24 cellular contexts compared by ENCODE assay signal in the genomic region with DNA sequence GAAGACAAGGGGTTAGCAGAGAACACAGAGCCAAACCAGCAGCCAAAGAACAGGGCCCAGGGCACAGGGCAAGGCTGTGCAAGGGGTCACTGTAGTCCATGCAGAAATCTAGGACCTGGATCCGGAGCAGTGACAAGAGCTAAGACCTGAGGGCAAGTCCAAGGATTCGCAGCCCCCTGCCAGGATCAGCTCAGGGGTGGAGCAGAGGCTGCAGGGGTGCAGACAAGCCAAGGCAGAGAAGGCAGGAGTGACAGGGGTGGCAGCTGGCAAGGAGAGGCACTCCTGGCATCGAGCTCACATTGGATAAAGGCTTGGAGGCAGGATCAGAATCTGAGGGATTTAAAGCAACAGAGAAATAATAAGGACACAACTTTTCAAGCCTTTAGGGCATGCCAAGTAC.
DNase-seq lines count a peak whose midpoint lies in the region; TF ChIP-seq lines count a peak whose summit lies in the region.
"Had no signal": no experiment of that assay in that cellular context is flagged by ENCODE, and none has a peak within 500 bp of the region (broad histone marks: within the 10 kb centered on the region; RNA-seq: fewer than 3 reads in every experiment).

No MANE protein-coding gene starts in this region.

- WGBS in H9 (ENCODE audit: extremely low coverage, insufficient read length, low lambda C conversion rate): no CpG with 5 or more reads among the region's 3 CpGs
- 76% methylated on average over 3 of the region's 3 CpGs for WGBS in esophagus muscularis mucosa

- H3K4me1 Mint-ChIP-seq in H9 (peaks cover 24 to 31% of the 10 kb centered on the region in 2 experiments), nephron progenitor cell (peaks cover 36% of the 10 kb centered on the region)
- H3K4me1 Mint-ChIP-seq: activated naive CD8-positive, alpha-beta T cell treated with anti-CD3 and anti-CD28 coated beads, Interleukin-2, amount 50 U/mL, for 24 hours had no signal

- H3K4me3 Mint-ChIP-seq in H9 (no peak overlapping the region), nephron progenitor cell (no peak overlapping the region)
- H3K4me3 Mint-ChIP-seq: activated naive CD8-positive, alpha-beta T cell treated with anti-CD3 and anti-CD28 coated beads, Interleukin-2, amount 50 U/mL, for 24 hours; CD8-positive, alpha-beta T cell; natural killer cell treated with Interleukin-12 subunit alpha and Interleukin-12 subunit beta and Interleukin-15 and Interleukin-18, amount 100 ng/mL, for 72 hours had no signal

- peak; percentile 35 for DNase-seq in DMS 273 (lab: John Stamatoyannopoulos, UW; ENCODE audit: unreplicated experiment)
- no peak for DNase-seq in DMS 273 treated with DMSO at 0.1 percent for 48 hours (lab: John Stamatoyannopoulos, UW)
- peak; percentile 25 for DNase-seq in H9
- DNase-seq in esophagus muscularis mucosa (ENCODE audit: extremely low spot score): peak; percentile 88
- no peak for DNase-seq in nephron progenitor cell
- DNase-seq in germinal center (ENCODE audit: low spot score): no peak
- no peak for DNase-seq in NCI-H2107 (lab: John Stamatoyannopoulos, UW)
- no peak for DNase-seq in activated effector memory CD4-positive, alpha-beta T cell treated with Interleukin-2 at 50 U/mL for 16 hours
- DNase-seq: activated CD4-positive, alpha-beta T cell treated with anti-CD3 and anti-CD28 coated beads, Interleukin-2, amount 50 U/mL, for 1 hour; activated gamma-delta T cell; activated naive CD8-positive, alpha-beta T cell treated with anti-CD3 and anti-CD28 coated beads, Interleukin-2, amount 50 U/mL, for 24 hours; AML-193; CD8-positive, alpha-beta T cell; DMS53; effector CD4-positive, alpha-beta T cell; KBM-7; left lung; NCI-H146; NCI-H526; right lobe of liver had no signal

- no peak overlapping the region for H2AFZ ChIP-seq in H9 (ENCODE audit: low read length)
- H2AFZ ChIP-seq: parathyroid adenoma had no signal

- TF ChIP-seq POLR2A in esophagus muscularis mucosa (IDR thresholded peaks at IDR 0.05; ENCODE audit: low read depth): no peak

- H3K4me2 ChIP-seq in H9 (ENCODE audit: insufficient read depth, insufficient read length, low read length): no peak overlapping the region

- no peak overlapping the region for H2BK5ac ChIP-seq in H9 (ENCODE audit: insufficient read length, low read length)

- H4K5ac ChIP-seq in H9 (ENCODE audit: insufficient read length, low read depth, low read length): no peak overlapping the region

- H3K36me3 ChIP-seq in esophagus muscularis mucosa: no peaks in the 10 kb centered on the region
- H3K36me3 ChIP-seq: left lung, right lobe of liver, upper lobe of left lung had no signal

- no peak for TF ChIP-seq EP300 in esophagus muscularis mucosa (IDR thresholded peaks at IDR 0.05)

- no peak overlapping the region for H3K14ac ChIP-seq in H9 (ENCODE audit: insufficient read depth, low read length)

- no peaks in the 10 kb centered on the region for H3K9me3 ChIP-seq in H9 (ENCODE audit: control insufficient read depth, low read depth, low read length)
- no peaks in the 10 kb centered on the region for H3K9me3 ChIP-seq in esophagus muscularis mucosa
- H3K9me3 ChIP-seq: left lung, right lobe of liver, upper lobe of left lung had no signal

- H2BK20ac ChIP-seq in H9 (ENCODE audit: low read depth, low read length, poor library complexity, severe bottlenecking): no peak overlapping the region

- H4K20me1 ChIP-seq in H9 (ENCODE audit: control insufficient read depth, insufficient read depth, insufficient read length): no peaks in the 10 kb centered on the region

- H3K9me3 Mint-ChIP-seq in H9: no peaks in the 10 kb centered on the region
- no peaks in the 10 kb centered on the region for H3K9me3 Mint-ChIP-seq in nephron progenitor cell
- H3K9me3 Mint-ChIP-seq: activated naive CD8-positive, alpha-beta T cell treated with anti-CD3 and anti-CD28 coated beads, Interleukin-2, amount 50 U/mL, for 24 hours; CD8-positive, alpha-beta T cell; natural killer cell treated with Interleukin-12 subunit alpha and Interleukin-12 subunit beta and Interleukin-15 and Interleukin-18, amount 100 ng/mL, for 72 hours had no signal

- H2BK15ac ChIP-seq in H9 (ENCODE audit: low read depth, low read length): no peak overlapping the region

- no peak for TF ChIP-seq CTCF in H9 (conservative IDR thresholded peaks at IDR 0.05)
- TF ChIP-seq CTCF in esophagus muscularis mucosa (IDR thresholded peaks at IDR 0.05): no peak
- no peak for TF ChIP-seq CTCF in nephron progenitor cell (IDR thresholded peaks at IDR 0.05)

- H4K8ac ChIP-seq in H9 (replicated peaks; ENCODE audit: insufficient read length, low read depth, low read length): no peak overlapping the region

- no peaks in the 10 kb centered on the region for H3K79me1 ChIP-seq in H9 (ENCODE audit: insufficient read depth, low read depth, low read length, poor library complexity, severe bottlenecking)

- H3K27me3 Mint-ChIP-seq in H9 (ENCODE audit: low read depth) (no peaks in the 10 kb centered on the region; the same call in 1 of the 2 replicates), nephron progenitor cell (ENCODE audit: low read depth, poor library complexity) (peaks cover 19% of the 10 kb centered on the region)

- H3K27me3 ChIP-seq in H9 (ENCODE audit: insufficient read depth, low read length): no peaks in the 10 kb centered on the region
- no peaks in the 10 kb centered on the region for H3K27me3 ChIP-seq in esophagus muscularis mucosa
- H3K27me3 ChIP-seq: left lung, right lobe of liver, upper lobe of left lung had no signal

- H3K4ac ChIP-seq in H9 (ENCODE audit: low read depth, low read length): no peak overlapping the region

- H3K79me2 ChIP-seq in H9 (ENCODE audit: insufficient read depth, low read length): no peaks in the 10 kb centered on the region
- H3K79me2 ChIP-seq: parathyroid adenoma had no signal

- no peak overlapping the region for H4K91ac ChIP-seq in H9 (ENCODE audit: insufficient read length, low read depth, low read length)

- no peak overlapping the region for H3K23ac ChIP-seq in H9 (ENCODE audit: insufficient read length, low read depth, low read length)

- H3K27ac Mint-ChIP-seq in H9: peak overlapping the region in 1 of 3 experiments; percentile 49; a peak in 2 of 7 replicates
- peak overlapping the region; percentile 59 for H3K27ac Mint-ChIP-seq in nephron progenitor cell
- H3K27ac Mint-ChIP-seq: activated naive CD8-positive, alpha-beta T cell treated with anti-CD3 and anti-CD28 coated beads, Interleukin-2, amount 50 U/mL, for 24 hours; CD8-positive, alpha-beta T cell; natural killer cell treated with Interleukin-12 subunit alpha and Interleukin-12 subunit beta and Interleukin-15 and Interleukin-18, amount 100 ng/mL, for 72 hours had no signal

- no peak overlapping the region for H2AK5ac ChIP-seq in H9 (ENCODE audit: insufficient read length, low read length)

- H3K36me3 Mint-ChIP-seq in H9 (ENCODE audit: insufficient read depth in 1 of 3, low read depth in 3 of 3): no peaks in the 10 kb centered on the region
- no peaks in the 10 kb centered on the region for H3K36me3 Mint-ChIP-seq in nephron progenitor cell (ENCODE audit: low read depth)
- H3K36me3 Mint-ChIP-seq: CD8-positive, alpha-beta T cell; natural killer cell treated with Interleukin-12 subunit alpha and Interleukin-12 subunit beta and Interleukin-15 and Interleukin-18, amount 100 ng/mL, for 72 hours had no signal

- H3K18ac ChIP-seq in H9 (ENCODE audit: insufficient read length, low read depth, low read length): no peak overlapping the region

- H3K23me2 ChIP-seq in H9 (ENCODE audit: insufficient read length, low read depth, low read length, poor library complexity, severe bottlenecking): no peaks in the 10 kb centered on the region

- intact Hi-C loops in esophagus muscularis mucosa (cut with DNase I): no loop called here

- H3K56ac ChIP-seq in H9 (ENCODE audit: insufficient read length, low read depth, low read length): no peak overlapping the region

- H3K4me1 ChIP-seq in H9 (ENCODE audit: insufficient read depth, low read length): peaks cover 3% of the 10 kb centered on the region; the same call in 1 of the 2 replicates
- peaks cover 9 to 26% (median 17%) of the 10 kb centered on the region in 4 donors for H3K4me1 ChIP-seq in esophagus muscularis mucosa
- H3K4me1 ChIP-seq: left lung, parathyroid adenoma, upper lobe of left lung had no signal

- no peak overlapping the region for H2BK12ac ChIP-seq in H9 (ENCODE audit: insufficient read length, low read depth, low read length)

- H3K27ac ChIP-seq in H9 (ENCODE audit: insufficient read length, low read depth, low read length) (no peak overlapping the region), esophagus muscularis mucosa (replicated peaks in 1 of 4) (no peak overlapping the region)
- H3K27ac ChIP-seq: 22Rv1, left lung, parathyroid adenoma, right lobe of liver, upper lobe of left lung had no signal

- H3T11ph ChIP-seq in H9 (ENCODE audit: low read length): no peak overlapping the region

- no peak overlapping the region for H3K4me3 ChIP-seq in esophagus muscularis mucosa
- H3K4me3 ChIP-seq: left lung, right lobe of liver, upper lobe of left lung had no signal

- no peak overlapping the region for H2BK120ac ChIP-seq in H9 (ENCODE audit: low read depth, low read length, poor library complexity, severe bottlenecking)

- H3K9ac ChIP-seq in H9 (ENCODE audit: extremely low read depth, insufficient read length, low read length): no peak overlapping the region
- H3K9ac ChIP-seq: parathyroid adenoma had no signal

Comparison
In these comparisons a context has a peak if more than half of its experiments do, and no peak if none do; other contexts are left out.
1. DNase-seq: peak in DMS 273 (single experiment), H9 (single experiment) and esophagus muscularis mucosa (single experiment); none in DMS 273 treated with DMSO at 0.1 percent for 48 hours (single experiment), nephron progenitor cell (single experiment), germinal center (single experiment), NCI-H2107 (single experiment) and activated effector memory CD4-positive, alpha-beta T cell treated with Interleukin-2 at 50 U/mL for 16 hours (single experiment).